ENCODE assay signal across 10 cellular contexts in the genomic region with DNA sequence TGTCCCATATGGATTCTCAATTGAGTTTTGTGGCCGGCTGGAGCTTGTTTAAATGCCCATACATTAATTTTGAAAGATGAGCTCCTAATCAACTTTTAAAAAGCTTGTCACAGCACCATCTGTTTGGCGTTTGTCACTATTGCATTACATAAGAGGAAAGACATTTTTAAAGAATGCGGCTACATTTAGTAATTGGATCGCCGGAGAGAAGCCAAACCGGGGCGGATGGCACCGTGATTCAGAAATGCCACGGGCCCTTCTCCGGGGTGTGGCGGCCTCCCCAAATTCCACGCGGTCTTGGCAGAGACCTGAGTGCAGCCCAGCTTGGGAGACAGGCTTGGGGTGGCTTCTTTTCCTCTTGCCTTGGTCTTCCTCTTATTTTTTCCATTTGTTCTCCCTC.
DNase-seq lines count a peak whose midpoint lies in the region; ATAC-seq, FAIRE-seq and TF ChIP-seq lines count a peak whose summit lies in the region.
"Had no signal": no experiment of that assay in that cellular context is flagged by ENCODE, and none has a peak within 500 bp of the region (broad histone marks: within the 10 kb centered on the region; RNA-seq: fewer than 3 reads in every experiment).

No MANE protein-coding gene starts in this region.

- peak; percentile 48 for DNase-seq in HT1080 (ENCODE audit: low read depth)
- DNase-seq in astrocyte (ENCODE audit: low read depth), result peak; percentile 79
- DNase-seq in right atrium auricular region (ENCODE audit: low spot score), result no peak
- peak; percentile 35 to 71 for DNase-seq in tibial artery
- no peak for DNase-seq in HepG2 (ENCODE audit: low spot score)
- DNase-seq in T-cell, result no peak
- no peak for DNase-seq in activated naive CD4-positive, alpha-beta T cell treated with anti-CD3 and anti-CD28 coated beads for 36 hours
- DNase-seq in stimulated activated naive B cell treated with anti-CD40 and anti-IgM and Interleukin-4, amounts not matched to agents 10 μg/mL and 1 μg/mL and 100 μg/mL, for 72 hours, result no peak
- DNase-seq: activated naive CD4-positive, alpha-beta T cell treated with anti-CD3 and anti-CD28 coated beads, Interleukin-2, amount 50 U/mL, for 16 hours; T-helper 1 cell had no signal

- in situ Hi-C loops in HepG2 (cut with HindIII; ENCODE audit: extremely low pct_ligation_motif_present, low pct_unique_long_range_greater_than_20kb), result loop anchor here (25.0 kb wide), 1 partner anchor 542 kb away; no protein-coding TSS in a partner anchor

- no TSS peak for BruUV-seq in HepG2 (replicated peaks; lab: Mats Ljungman, UMichigan)

- H3K9ac ChIP-seq in astrocyte (ENCODE audit: low read length) (peak overlapping the region; percentile 66), HepG2 (ENCODE audit: insufficient read depth, low read depth, low read length) (no peak overlapping the region)

- CTCF ChIA-PET in HepG2 (lab: Yijun Ruan, JAX; ENCODE audit: low intra/inter-chr PET ratio, low total read pairs), result interaction anchor here (4.0 kb wide), 1 partner anchor 11 kb away, joined by 12 read pairs; no protein-coding TSS in a partner anchor
- CTCF ChIA-PET in T-cell (lab: Charles Lee), result no interaction called here
- CTCF ChIA-PET in activated naive CD4-positive, alpha-beta T cell treated with anti-CD3 and anti-CD28 coated beads for 36 hours (lab: Charles Lee), result no interaction called here

- no peak for TF ChIP-seq RAD21 in HepG2 (CRISPR knock-in tag; IDR thresholded peaks at IDR 0.05)

- POLR2A ChIA-PET in HepG2 (lab: Yijun Ruan, JAX) (no interaction called here), T-cell (lab: Charles Lee) (interaction anchor here in 1 of 2 donors (0.7 kb wide), 1 partner anchor 23 kb away, joined by 4 read pairs; no protein-coding TSS in a partner anchor)

- H3K9me3 Mint-ChIP-seq in astrocyte (ENCODE audit: unreplicated experiment) (no peaks in the 10 kb centered on the region), T-cell (no peaks in the 10 kb centered on the region)
- H3K9me3 Mint-ChIP-seq in activated naive CD4-positive, alpha-beta T cell treated with anti-CD3 and anti-CD28 coated beads for 36 hours, result no peaks in the 10 kb centered on the region
- no peaks in the 10 kb centered on the region for H3K9me3 Mint-ChIP-seq in stimulated activated naive B cell treated with anti-CD40 and anti-IgM and Interleukin-4, amounts not matched to agents 10 μg/mL and 1 μg/mL and 100 μg/mL, for 72 hours

- H4K20me1 ChIP-seq in astrocyte (ENCODE audit: insufficient read depth, low read length) (no peaks in the 10 kb centered on the region), HepG2 (ENCODE audit: insufficient read depth, low read length) (no peaks in the 10 kb centered on the region)

- H3K36me3 Mint-ChIP-seq in astrocyte (ENCODE audit: low read depth, unreplicated experiment) (peaks cover 3% of the 10 kb centered on the region), T-cell (no peaks in the 10 kb centered on the region)
- no peaks in the 10 kb centered on the region for H3K36me3 Mint-ChIP-seq in activated naive CD4-positive, alpha-beta T cell treated with anti-CD3 and anti-CD28 coated beads for 36 hours (ENCODE audit: low read depth)
- no peaks in the 10 kb centered on the region for H3K36me3 Mint-ChIP-seq in stimulated activated naive B cell treated with anti-CD40 and anti-IgM and Interleukin-4, amounts not matched to agents 10 μg/mL and 1 μg/mL and 100 μg/mL, for 72 hours

- 30% methylated on average over 13 of the region's 13 CpGs for WGBS in HepG2 (ENCODE audit: low lambda C conversion rate)

- intact Hi-C loops in tibial artery (cut with DNase I; ENCODE audit: low total_unique reads) (loop anchor here (10.0 kb wide), 1 partner anchor 49 kb away; no protein-coding TSS in a partner anchor), HepG2 (cut with micrococcal nuclease; ENCODE audit: unreplicated experiment) (no loop called here)
- intact Hi-C loops in activated naive CD4-positive, alpha-beta T cell treated with anti-CD3 and anti-CD28 coated beads for 36 hours (cut with micrococcal nuclease), result no loop called here

- no peak overlapping the region for H3K4me3 Mint-ChIP-seq in astrocyte (ENCODE audit: unreplicated experiment)
- H3K4me3 Mint-ChIP-seq in T-cell, result no peak overlapping the region
- no peak overlapping the region for H3K4me3 Mint-ChIP-seq in activated naive CD4-positive, alpha-beta T cell treated with anti-CD3 and anti-CD28 coated beads for 36 hours
- H3K4me3 Mint-ChIP-seq in stimulated activated naive B cell treated with anti-CD40 and anti-IgM and Interleukin-4, amounts not matched to agents 10 μg/mL and 1 μg/mL and 100 μg/mL, for 72 hours, result no peak overlapping the region

- peak overlapping the region; percentile 47 for H2AFZ ChIP-seq in astrocyte (ENCODE audit: low read depth, low read length)
- no peak overlapping the region for H2AFZ ChIP-seq in HepG2 (ENCODE audit: low read length)

- H3K79me2 ChIP-seq in astrocyte (ENCODE audit: insufficient read depth, low read length), result no peaks in the 10 kb centered on the region
- no peaks in the 10 kb centered on the region for H3K79me2 ChIP-seq in HepG2 (ENCODE audit: insufficient read depth, low read length)

- no peak for TF ChIP-seq POLR2A in HepG2 (IDR thresholded peaks at IDR 0.05; ENCODE audit: insufficient read depth in 1 of 2, low read depth in 2 of 2, low read length in 2 of 2)

- peak; percentile 80 for FAIRE-seq in astrocyte (lab: Jason Lieb, UNC)
- no peak for FAIRE-seq in HepG2 (lab: Jason Lieb, UNC)

- H3K27me3 ChIP-seq in astrocyte (ENCODE audit: insufficient read depth, low read length) (peaks cover 5% of the 10 kb centered on the region), right atrium auricular region (no peaks in the 10 kb centered on the region), tibial artery (no peaks in the 10 kb centered on the region), HepG2 (ENCODE audit: control insufficient read depth in 1 of 2, insufficient read depth in 2 of 2, low read length in 2 of 2) (peaks cover 6 to 35% of the 10 kb centered on the region in 2 experiments; a peak in 3 of 5 replicates)

- H3K4me1 Mint-ChIP-seq in astrocyte (ENCODE audit: low read depth, unreplicated experiment) (peaks cover 28% of the 10 kb centered on the region), T-cell (peaks cover 0 to 5% (median 3%) of the 10 kb centered on the region in 3 donors)
- H3K4me1 Mint-ChIP-seq in activated naive CD4-positive, alpha-beta T cell treated with anti-CD3 and anti-CD28 coated beads for 36 hours (ENCODE audit: low read depth), result peaks cover 2% of the 10 kb centered on the region
- H3K4me1 Mint-ChIP-seq in stimulated activated naive B cell treated with anti-CD40 and anti-IgM and Interleukin-4, amounts not matched to agents 10 μg/mL and 1 μg/mL and 100 μg/mL, for 72 hours, result peaks cover 3 to 6% of the 10 kb centered on the region in 2 donors

- H3K27ac ChIP-seq in astrocyte (ENCODE audit: low read depth, low read length), result peak overlapping the region; percentile 93
- peak overlapping the region; percentile 48 to 57 for H3K27ac ChIP-seq in right atrium auricular region
- H3K27ac ChIP-seq in tibial artery, result peak overlapping the region; percentile 58 to 59
- H3K27ac ChIP-seq in HepG2 (ENCODE audit: extremely low read length, insufficient read depth, low read length), result no peak overlapping the region

- peaks cover 27% of the 10 kb centered on the region for H3K4me1 ChIP-seq in astrocyte (ENCODE audit: insufficient read depth, low read length)
- H3K4me1 ChIP-seq in right atrium auricular region, result peaks cover 0 to 21% of the 10 kb centered on the region in 2 donors
- peaks cover 0 to 22% (median 15%) of the 10 kb centered on the region in 4 donors for H3K4me1 ChIP-seq in tibial artery
- no peaks in the 10 kb centered on the region for H3K4me1 ChIP-seq in HepG2 (ENCODE audit: insufficient read depth, low read length)

- H3K36me3 ChIP-seq in astrocyte (ENCODE audit: insufficient read depth, low read length) (no peaks in the 10 kb centered on the region), right atrium auricular region (no peaks in the 10 kb centered on the region), tibial artery (no peaks in the 10 kb centered on the region), HepG2 (replicated peaks in 1 of 2; ENCODE audit: control insufficient read depth in 1 of 2, insufficient read depth in 2 of 2, low read length in 2 of 2) (no peaks in the 10 kb centered on the region)

- peaks cover 12% of the 10 kb centered on the region for H3K27me3 Mint-ChIP-seq in astrocyte (ENCODE audit: low read depth, unreplicated experiment)
- H3K27me3 Mint-ChIP-seq in T-cell, result peaks cover 10 to 20% of the 10 kb centered on the region in 2 donors
- H3K27me3 Mint-ChIP-seq in activated naive CD4-positive, alpha-beta T cell treated with anti-CD3 and anti-CD28 coated beads for 36 hours (ENCODE audit: low read depth), result no peaks in the 10 kb centered on the region
- peaks cover 22 to 36% of the 10 kb centered on the region in 2 donors for H3K27me3 Mint-ChIP-seq in stimulated activated naive B cell treated with anti-CD40 and anti-IgM and Interleukin-4, amounts not matched to agents 10 μg/mL and 1 μg/mL and 100 μg/mL, for 72 hours

- H3K27ac Mint-ChIP-seq in astrocyte (ENCODE audit: unreplicated experiment) (peak overlapping the region; percentile 83), T-cell (no peak overlapping the region)
- H3K27ac Mint-ChIP-seq in activated naive CD4-positive, alpha-beta T cell treated with anti-CD3 and anti-CD28 coated beads for 36 hours, result no peak overlapping the region
- no peak overlapping the region for H3K27ac Mint-ChIP-seq in stimulated activated naive B cell treated with anti-CD40 and anti-IgM and Interleukin-4, amounts not matched to agents 10 μg/mL and 1 μg/mL and 100 μg/mL, for 72 hours

- H3K4me2 ChIP-seq in astrocyte (ENCODE audit: low read length) (peak overlapping the region; percentile 76), HepG2 (ENCODE audit: low read depth, low read length) (no peak overlapping the region)

- H3K9me3 ChIP-seq in astrocyte (ENCODE audit: insufficient read depth, low read depth, low read length) (no peaks in the 10 kb centered on the region), right atrium auricular region (no peaks in the 10 kb centered on the region), tibial artery (no peaks in the 10 kb centered on the region), HepG2 (ENCODE audit: low read length) (no peaks in the 10 kb centered on the region)

- ATAC-seq in HepG2, result no peak
- ATAC-seq in T-cell (replicated peaks in 1 of 4), result no peak
- ATAC-seq in stimulated activated naive B cell treated with anti-CD40 and anti-IgM and Interleukin-4, amounts not matched to agents 10 μg/mL and 1 μg/mL and 100 μg/mL, for 72 hours (replicated peaks), result no peak

- TF ChIP-seq EP300 in HepG2 (IDR thresholded peaks at IDR 0.05; ENCODE audit: low read depth in 2 of 2, low read length in 2 of 2) (no peak), HepG2 (CRISPR knock-in tag; IDR thresholded peaks at IDR 0.05; ENCODE audit: borderline replicate concordance) (no peak)

- TF ChIP-seq CTCF in astrocyte (IDR thresholded peaks at IDR 0.05; ENCODE audit: insufficient read depth, low read depth, low read length) (no peak), right atrium auricular region (IDR thresholded peaks at IDR 0.05) (no peak), tibial artery (IDR thresholded peaks at IDR 0.05) (no peak), HepG2 (CRISPR knock-in tag; IDR thresholded peaks at IDR 0.05) (no peak)

- peak overlapping the region; percentile 38 for H3K4me3 ChIP-seq in astrocyte (ENCODE audit: insufficient read depth, low read depth, low read length)
- no peak overlapping the region for H3K4me3 ChIP-seq in right atrium auricular region
- no peak overlapping the region for H3K4me3 ChIP-seq in tibial artery
- H3K4me3 ChIP-seq in HepG2 (replicated peaks in 1 of 3; ENCODE audit: insufficient read depth in 1 of 3, low read depth in 2 of 3, low read length in 3 of 3), result no peak overlapping the region

Comparison
In these comparisons a context has a peak if more than half of its experiments do, and no peak if none do; other contexts are left out.
1. DNase-seq: peak in HT1080 (single experiment), astrocyte (single experiment) and tibial artery (2 of 2); none in right atrium auricular region (single experiment), HepG2 (single experiment), T-cell (0 of 34), activated naive CD4-positive, alpha-beta T cell treated with anti-CD3 and anti-CD28 coated beads for 36 hours (single experiment) and stimulated activated naive B cell treated with anti-CD40 and anti-IgM and Interleukin-4, amounts not matched to agents 10 μg/mL and 1 μg/mL and 100 μg/mL, for 72 hours (single experiment).